Comparison of ENCODE assay signal across 8 cellular contexts in genomic region chr1:43973981-43974442, GRCh38. TPM values are rescaled to one million over a fixed set of nuclear protein-coding genes. Genes with fewer than 3 reads are reported as not detected.
A peak's percentile ranks its signal among the peaks of the same experiment; 100 is the strongest.
DNase-seq lines count a peak whose midpoint lies in the region; ATAC-seq and TF ChIP-seq lines count a peak whose summit lies in the region.

No MANE protein-coding gene starts in this region.

- H3K36me3 Mint-ChIP-seq in chondrocyte (ENCODE audit: low read depth), result peaks cover 18% of the 10 kb centered on the region

- no peaks in the 10 kb centered on the region for H3K9me3 ChIP-seq in DOHH2 (ENCODE audit: control insufficient read depth, insufficient read depth, low read length)
- no peaks in the 10 kb centered on the region for H3K9me3 ChIP-seq in MG63
- H3K9me3 ChIP-seq in muscle layer of duodenum (ENCODE audit: control insufficient read depth in 1 of 2, low read length in 2 of 2), result no peaks in the 10 kb centered on the region

- DNase-seq in MG63, result peak; percentile 36
- no peak for DNase-seq in chondrocyte (ENCODE audit: low spot score)
- DNase-seq in activated CD4-positive, CD25-positive, alpha-beta regulatory T cell (lab: John Stamatoyannopoulos, UW), result no peak
- no peak for DNase-seq in mucosa of gallbladder (ENCODE audit: low spot score)
- DNase-seq in NCI-H2081 (lab: John Stamatoyannopoulos, UW), result no peak

- peak overlapping the region; percentile 92 for H3K4me3 Mint-ChIP-seq in chondrocyte (ENCODE audit: unreplicated experiment)

- peak overlapping the region; percentile 78 for H3K4me2 ChIP-seq in DOHH2 (ENCODE audit: low read length)

- H3K4me3 ChIP-seq in DOHH2 (ENCODE audit: low read length), result peak overlapping the region; percentile 86
- peak overlapping the region; percentile 76 for H3K4me3 ChIP-seq in MG63
- H3K4me3 ChIP-seq in muscle layer of duodenum (ENCODE audit: low read depth in 1 of 2, low read length in 2 of 2), result peak overlapping the region; percentile 88 to 92

- peaks cover 57% of the 10 kb centered on the region for H3K4me1 ChIP-seq in DOHH2 (ENCODE audit: control insufficient read depth, low read length)
- H3K4me1 ChIP-seq in muscle layer of duodenum (ENCODE audit: control insufficient read depth in 1 of 2, insufficient read depth in 2 of 2, low read length in 2 of 2), result peaks cover 6 to 52% of the 10 kb centered on the region in 2 donors

- peaks cover 71% of the 10 kb centered on the region for H3K36me3 ChIP-seq in DOHH2 (ENCODE audit: control insufficient read depth, low read length)
- H3K36me3 ChIP-seq in MG63, result peaks cover 44% of the 10 kb centered on the region
- peaks cover 17 to 25% of the 10 kb centered on the region in 2 donors for H3K36me3 ChIP-seq in muscle layer of duodenum (ENCODE audit: control insufficient read depth in 1 of 2, insufficient read depth in 2 of 2, low read length in 2 of 2)

- no peaks in the 10 kb centered on the region for H3K27me3 Mint-ChIP-seq in chondrocyte (ENCODE audit: low read depth)

- H3K27me3 ChIP-seq in DOHH2 (ENCODE audit: control insufficient read depth, low read length), result no peaks in the 10 kb centered on the region
- no peaks in the 10 kb centered on the region for H3K27me3 ChIP-seq in MG63
- no peaks in the 10 kb centered on the region for H3K27me3 ChIP-seq in muscle layer of duodenum (ENCODE audit: low read depth, low read length)

- no peaks in the 10 kb centered on the region for H3K9me3 Mint-ChIP-seq in chondrocyte (ENCODE audit: low read depth)

- no peak for ATAC-seq in HG03139 (IDR thresholded peaks at IDR 0.05; ENCODE audit: unreplicated experiment)

- peaks cover 10% of the 10 kb centered on the region; the same call in 1 of the 2 replicates for H4K20me1 ChIP-seq in DOHH2 (ENCODE audit: control insufficient read depth, insufficient read depth, low read depth, low read length)

- peaks cover 20% of the 10 kb centered on the region for H3F3A ChIP-seq in DOHH2 (ENCODE audit: control insufficient read depth, insufficient read depth)

- peak overlapping the region; percentile 96 for H3K27ac Mint-ChIP-seq in chondrocyte (ENCODE audit: unreplicated experiment)

- TF ChIP-seq CTCF in DOHH2 (IDR thresholded peaks at IDR 0.05; ENCODE audit: low read depth, low read length, poor library complexity, severe bottlenecking) (no peak), chondrocyte (IDR thresholded peaks at IDR 0.05) (no peak)

- H3K27ac ChIP-seq in DOHH2 (ENCODE audit: low read depth, low read length) (peak overlapping the region; percentile 65), muscle layer of duodenum (ENCODE audit: low read length) (peak overlapping the region; percentile 82)

- H3K79me2 ChIP-seq in DOHH2 (ENCODE audit: control insufficient read depth, low read length), result peaks cover 58% of the 10 kb centered on the region

- H3K4me1 Mint-ChIP-seq in chondrocyte (ENCODE audit: low read depth), result peaks cover 59% of the 10 kb centered on the region

- H3K9me2 ChIP-seq in DOHH2 (replicated peaks; ENCODE audit: control insufficient read depth, low read length), result no peaks in the 10 kb centered on the region

RNA-seq across cellular contexts. Expression of gene ATP6V0B, which starts 0.7 kb away (rescaled TPM):
- 124 and 126 TPM in 2 replicates for total RNA-seq in MG63 (2014; rRNA removed; shearing (Covaris generic); ENCODE audit: low replicate concordance)
- total RNA-seq in chondrocyte (112 to 123 TPM (median 122 TPM) in 3 replicates), mucosa of gallbladder (138 TPM)

RNA-seq across cellular contexts. Expression of gene DPH2, which starts 4.2 kb away (rescaled TPM):
- total RNA-seq in MG63 (2014; rRNA removed; shearing (Covaris generic); ENCODE audit: low replicate concordance), result 20.7 and 44.0 TPM in 2 replicates
- 22.2 to 27.3 TPM (median 22.4 TPM) in 3 replicates for total RNA-seq in chondrocyte
- 16.6 TPM for total RNA-seq in mucosa of gallbladder

RNA-seq across cellular contexts. Expression of gene B4GALT2, which starts 5.0 kb away (rescaled TPM):
- 62.1 and 95.8 TPM in 2 replicates for total RNA-seq in MG63 (2014; rRNA removed; shearing (Covaris generic); ENCODE audit: low replicate concordance)
- total RNA-seq in chondrocyte (94.8 to 109 TPM (median 99.4 TPM) in 3 replicates), mucosa of gallbladder (23.4 TPM)

RNA-seq across cellular contexts. Expression of gene CCDC24, which starts 17.4 kb away (rescaled TPM):
- total RNA-seq in MG63 (2014; rRNA removed; shearing (Covaris generic); ENCODE audit: low replicate concordance), result 1.6 and 5.9 TPM in 2 replicates
- total RNA-seq in chondrocyte, result 5.4 to 6.8 TPM (median 6.3 TPM) in 3 replicates
- total RNA-seq in mucosa of gallbladder, result 39.9 TPM

RNA-seq across cellular contexts. Expression of gene IPO13, which starts 27.3 kb away (rescaled TPM):
- 14.4 and 24.4 TPM in 2 replicates for total RNA-seq in MG63 (2014; rRNA removed; shearing (Covaris generic); ENCODE audit: low replicate concordance)
- total RNA-seq in chondrocyte (33.4 to 39.2 TPM (median 38.8 TPM) in 3 replicates), mucosa of gallbladder (40.3 TPM)
